ENCODE assay signal across 8 cellular contexts in genomic region chr12:96720363-96720705, GRCh38.
DNase-seq lines count a peak whose midpoint lies in the region; ATAC-seq and TF ChIP-seq lines count a peak whose summit lies in the region.

No MANE protein-coding gene starts in this region.

- DNase-seq in NOMO-1 treated with DMSO at 0.1 percent for 48 hours (lab: John Stamatoyannopoulos, UW; ENCODE audit: unreplicated experiment): peak; percentile 37
- DNase-seq in NOMO-1 treated with dmso at 0.1 percent for 144 hours (lab: John Stamatoyannopoulos, UW; ENCODE audit: unreplicated experiment): no peak
- peak; percentile 52 for DNase-seq in GM23338 (ENCODE audit: low spot score)
- DNase-seq in LNCaP clone FGC (ENCODE audit: low read depth): no peak
- DNase-seq in activated CD4-positive, alpha-beta T cell treated with anti-CD3 and anti-CD28 coated beads, Interleukin-2, amount 50 U/mL, for 1 hour: peak; percentile 17
- no peak for DNase-seq in foreskin keratinocyte
- peak; percentile 4 to 19 for DNase-seq in stimulated activated CD4-positive, alpha-beta T cell treated with anti-CD3 and anti-CD28 coated beads, Interleukin-4, amount 100 ng/mL, for 48 hours (ENCODE audit: low read depth in 2 of 2)
- DNase-seq in SK-N-DZ (ENCODE audit: low spot score): no peak

- no peaks in the 10 kb centered on the region for H4K20me1 ChIP-seq in GM23338 (replicated peaks; ENCODE audit: insufficient read depth)

- H3F3A ChIP-seq in GM23338 (replicated peaks; ENCODE audit: low read depth): no peaks in the 10 kb centered on the region

- peaks cover 4% of the 10 kb centered on the region; the same call in 2 of the 3 replicates for H3K4me1 Mint-ChIP-seq in GM23338

- no peak overlapping the region for H3K4me2 ChIP-seq in GM23338

- ATAC-seq in GM23338 (peak; percentile 99), foreskin keratinocyte (peak; percentile 25)

- no peaks in the 10 kb centered on the region for H3K27me3 ChIP-seq in GM23338 (ENCODE audit: insufficient read depth)
- H3K27me3 ChIP-seq in foreskin keratinocyte: no peaks in the 10 kb centered on the region

- H3K79me2 ChIP-seq in GM23338 (replicated peaks; ENCODE audit: insufficient read depth): no peaks in the 10 kb centered on the region

- TF ChIP-seq CTCF in GM23338 (conservative IDR thresholded peaks at IDR 0.05; ENCODE audit: low read depth in 2 of 2) (peak; percentile 32 to 36; a peak in 3 of 4 replicates), LNCaP clone FGC (IDR thresholded peaks at IDR 0.05; ENCODE audit: control insufficient read depth, extremely low read depth, insufficient read depth) (peak; percentile 43), foreskin keratinocyte (conservative IDR thresholded peaks at IDR 0.05) (no peak)

- H2AFZ ChIP-seq in GM23338: peak overlapping the region; percentile 57

- no peaks in the 10 kb centered on the region for H3K36me3 Mint-ChIP-seq in GM23338 (ENCODE audit: low read depth)

- no peaks in the 10 kb centered on the region for H3K36me3 ChIP-seq in GM23338 (ENCODE audit: insufficient read depth)

- no peaks in the 10 kb centered on the region for H3K9me2 ChIP-seq in GM23338 (ENCODE audit: insufficient read depth)

- no peaks in the 10 kb centered on the region for H3K9me3 Mint-ChIP-seq in GM23338

- H3K4me3 Mint-ChIP-seq in GM23338: no peak overlapping the region

- H3K27ac Mint-ChIP-seq in GM23338: no peak overlapping the region; the same call in 1 of the 2 replicates

- H3K4me1 ChIP-seq in GM23338 (ENCODE audit: insufficient read depth) (no peaks in the 10 kb centered on the region), foreskin keratinocyte (no peaks in the 10 kb centered on the region)

- H3K4me3 ChIP-seq in GM23338 (no peak overlapping the region), LNCaP clone FGC (ENCODE audit: low read depth, low read length) (peak overlapping the region; percentile 52)

- peaks cover 5% of the 10 kb centered on the region for H3K27me3 Mint-ChIP-seq in GM23338 (ENCODE audit: insufficient read depth, low read depth, poor library complexity)

- H3K27ac ChIP-seq in GM23338 (ENCODE audit: low read depth) (no peak overlapping the region), foreskin keratinocyte (no peak overlapping the region)

TF ChIP-seq in GM23338, 12 proteins besides CTCF, POLR2A, EP300 and RAD21:
- TF ChIP-seq, protein P1, sequence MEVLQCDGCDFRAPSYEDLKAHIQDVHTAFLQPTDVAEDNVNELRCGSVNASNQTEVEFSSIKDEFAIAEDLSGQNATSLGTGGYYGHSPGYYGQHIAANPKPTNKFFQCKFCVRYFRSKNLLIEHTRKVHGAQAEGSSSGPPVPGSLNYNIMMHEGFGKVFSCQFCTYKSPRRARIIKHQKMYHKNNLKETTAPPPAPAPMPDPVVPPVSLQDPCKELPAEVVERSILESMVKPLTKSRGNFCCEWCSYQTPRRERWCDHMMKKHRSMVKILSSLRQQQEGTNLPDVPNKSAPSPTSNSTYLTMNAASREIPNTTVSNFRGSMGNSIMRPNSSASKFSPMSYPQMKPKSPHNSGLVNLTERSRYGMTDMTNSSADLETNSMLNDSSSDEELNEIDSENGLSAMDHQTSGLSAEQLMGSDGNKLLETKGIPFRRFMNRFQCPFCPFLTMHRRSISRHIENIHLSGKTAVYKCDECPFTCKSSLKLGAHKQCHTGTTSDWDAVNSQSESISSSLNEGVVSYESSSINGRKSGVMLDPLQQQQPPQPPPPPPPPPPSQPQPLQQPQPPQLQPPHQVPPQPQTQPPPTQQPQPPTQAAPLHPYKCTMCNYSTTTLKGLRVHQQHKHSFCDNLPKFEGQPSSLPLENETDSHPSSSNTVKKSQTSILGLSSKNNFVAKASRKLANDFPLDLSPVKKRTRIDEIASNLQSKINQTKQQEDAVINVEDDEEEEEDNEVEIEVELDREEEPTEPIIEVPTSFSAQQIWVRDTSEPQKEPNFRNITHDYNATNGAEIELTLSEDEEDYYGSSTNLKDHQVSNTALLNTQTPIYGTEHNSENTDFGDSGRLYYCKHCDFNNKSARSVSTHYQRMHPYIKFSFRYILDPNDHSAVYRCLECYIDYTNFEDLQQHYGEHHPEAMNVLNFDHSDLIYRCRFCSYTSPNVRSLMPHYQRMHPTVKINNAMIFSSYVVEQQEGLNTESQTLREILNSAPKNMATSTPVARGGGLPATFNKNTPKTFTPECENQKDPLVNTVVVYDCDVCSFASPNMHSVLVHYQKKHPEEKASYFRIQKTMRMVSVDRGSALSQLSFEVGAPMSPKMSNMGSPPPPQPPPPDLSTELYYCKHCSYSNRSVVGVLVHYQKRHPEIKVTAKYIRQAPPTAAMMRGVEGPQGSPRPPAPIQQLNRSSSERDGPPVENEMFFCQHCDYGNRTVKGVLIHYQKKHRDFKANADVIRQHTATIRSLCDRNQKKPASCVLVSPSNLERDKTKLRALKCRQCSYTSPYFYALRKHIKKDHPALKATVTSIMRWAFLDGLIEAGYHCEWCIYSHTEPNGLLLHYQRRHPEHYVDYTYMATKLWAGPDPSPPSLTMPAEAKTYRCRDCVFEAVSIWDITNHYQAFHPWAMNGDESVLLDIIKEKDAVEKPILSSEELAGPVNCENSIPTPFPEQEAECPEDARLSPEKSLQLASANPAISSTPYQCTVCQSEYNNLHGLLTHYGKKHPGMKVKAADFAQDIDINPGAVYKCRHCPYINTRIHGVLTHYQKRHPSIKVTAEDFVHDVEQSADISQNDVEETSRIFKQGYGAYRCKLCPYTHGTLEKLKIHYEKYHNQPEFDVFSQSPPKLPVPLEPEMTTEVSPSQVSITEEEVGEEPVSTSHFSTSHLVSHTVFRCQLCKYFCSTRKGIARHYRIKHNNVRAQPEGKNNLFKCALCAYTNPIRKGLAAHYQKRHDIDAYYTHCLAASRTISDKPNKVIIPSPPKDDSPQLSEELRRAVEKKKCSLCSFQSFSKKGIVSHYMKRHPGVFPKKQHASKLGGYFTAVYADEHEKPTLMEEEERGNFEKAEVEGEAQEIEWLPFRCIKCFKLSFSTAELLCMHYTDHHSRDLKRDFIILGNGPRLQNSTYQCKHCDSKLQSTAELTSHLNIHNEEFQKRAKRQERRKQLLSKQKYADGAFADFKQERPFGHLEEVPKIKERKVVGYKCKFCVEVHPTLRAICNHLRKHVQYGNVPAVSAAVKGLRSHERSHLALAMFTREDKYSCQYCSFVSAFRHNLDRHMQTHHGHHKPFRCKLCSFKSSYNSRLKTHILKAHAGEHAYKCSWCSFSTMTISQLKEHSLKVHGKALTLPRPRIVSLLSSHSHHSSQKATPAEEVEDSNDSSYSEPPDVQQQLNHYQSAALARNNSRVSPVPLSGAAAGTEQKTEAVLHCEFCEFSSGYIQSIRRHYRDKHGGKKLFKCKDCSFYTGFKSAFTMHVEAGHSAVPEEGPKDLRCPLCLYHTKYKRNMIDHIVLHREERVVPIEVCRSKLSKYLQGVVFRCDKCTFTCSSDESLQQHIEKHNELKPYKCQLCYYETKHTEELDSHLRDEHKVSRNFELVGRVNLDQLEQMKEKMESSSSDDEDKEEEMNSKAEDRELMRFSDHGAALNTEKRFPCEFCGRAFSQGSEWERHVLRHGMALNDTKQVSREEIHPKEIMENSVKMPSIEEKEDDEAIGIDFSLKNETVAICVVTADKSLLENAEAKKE (CRISPR knock-in tag; IDR thresholded peaks at IDR 0.05): peak; percentile 78
- TF ChIP-seq POLR2AphosphoS5 (IDR thresholded peaks at IDR 0.05; ENCODE audit: low read depth): no peak

Comparison
In these comparisons a context has a peak if more than half of its experiments do, and no peak if none do; other contexts are left out.
1. DNase-seq: peak in NOMO-1 treated with DMSO at 0.1 percent for 48 hours (single experiment), GM23338 (single experiment), activated CD4-positive, alpha-beta T cell treated with anti-CD3 and anti-CD28 coated beads, Interleukin-2, amount 50 U/mL, for 1 hour (single experiment) and stimulated activated CD4-positive, alpha-beta T cell treated with anti-CD3 and anti-CD28 coated beads, Interleukin-4, amount 100 ng/mL, for 48 hours (2 of 2); none in NOMO-1 treated with dmso at 0.1 percent for 144 hours (single experiment), LNCaP clone FGC (single experiment), foreskin keratinocyte (0 of 2) and SK-N-DZ (single experiment).